27 cellular contexts compared by ENCODE assay signal in genomic region chr7:33730958-33731357, GRCh38.
"Had no signal": no experiment of that assay in that cellular context is flagged by ENCODE, and none has a peak within 500 bp of the region (broad histone marks: within the 10 kb centered on the region; RNA-seq: fewer than 3 reads in every experiment).

No MANE protein-coding gene starts in this region.

- H3K27me3 Mint-ChIP-seq: activated CD4-positive, alpha-beta T cell treated with anti-CD3 and anti-CD28 coated beads for 36 hours; activated CD8-positive, alpha-beta T cell treated with anti-CD3 and anti-CD28 coated beads for 36 hours; activated naive CD4-positive, alpha-beta T cell treated with anti-CD3 and anti-CD28 coated beads, Interleukin-2, amount 10 ng/mL, durations not matched to agents 7 days and 5 days; activated naive CD8-positive, alpha-beta T cell treated with anti-CD3 and anti-CD28 coated beads, Interleukin-2, amount 10 ng/mL, durations not matched to agents 7 days and 5 days; brain had no signal

- H3K4me1 ChIP-seq: Peyer's patch, SJCRH30 had no signal

- H3K4me3 Mint-ChIP-seq: activated CD4-positive, alpha-beta T cell treated with anti-CD3 and anti-CD28 coated beads for 36 hours; activated CD8-positive, alpha-beta T cell treated with anti-CD3 and anti-CD28 coated beads for 36 hours; activated naive CD4-positive, alpha-beta T cell treated with anti-CD3 and anti-CD28 coated beads, Interleukin-2, amount 10 ng/mL, durations not matched to agents 7 days and 5 days; activated naive CD8-positive, alpha-beta T cell treated with anti-CD3 and anti-CD28 coated beads, Interleukin-2, amount 10 ng/mL, durations not matched to agents 7 days and 5 days; activated T-cell treated with anti-CD3 and anti-CD28 coated beads, Interleukin-2, amount 50 U/mL, for 72 hours; brain had no signal

- H3K4me3 ChIP-seq: MG63, Peyer's patch, SJCRH30 had no signal

- H3K4me2 ChIP-seq: KMS-11, SK-N-SH had no signal

- H3K27ac Mint-ChIP-seq: activated CD4-positive, alpha-beta T cell treated with anti-CD3 and anti-CD28 coated beads for 36 hours; activated CD8-positive, alpha-beta T cell treated with anti-CD3 and anti-CD28 coated beads for 36 hours; activated naive CD4-positive, alpha-beta T cell treated with anti-CD3 and anti-CD28 coated beads, Interleukin-2, amount 10 ng/mL, durations not matched to agents 7 days and 5 days; activated naive CD8-positive, alpha-beta T cell treated with anti-CD3 and anti-CD28 coated beads, Interleukin-2, amount 10 ng/mL, durations not matched to agents 7 days and 5 days; activated T-cell treated with anti-CD3 and anti-CD28 coated beads, Interleukin-2, amount 50 U/mL, for 72 hours; activated T-helper 2 cell treated with anti-CD3 and anti-CD28 coated beads, Interferon-gamma antibody, Interleukin-2, Interleukin-4, amounts not matched to agents 10 μg/mL and 5 μg/mL and 100 μg/mL, durations not matched to agents 14 hours and 24 hours and 36 hours; brain had no signal

- H3K36me3 ChIP-seq: MG63, Peyer's patch, SJCRH30, WERI-Rb-1 had no signal

- H3K36me3 Mint-ChIP-seq: activated naive CD4-positive, alpha-beta T cell treated with anti-CD3 and anti-CD28 coated beads, Interleukin-2, amount 10 ng/mL, durations not matched to agents 7 days and 5 days; activated naive CD8-positive, alpha-beta T cell treated with anti-CD3 and anti-CD28 coated beads, Interleukin-2, amount 10 ng/mL, durations not matched to agents 7 days and 5 days; brain had no signal

- H3K9ac ChIP-seq: KMS-11, SK-N-SH had no signal

- H3K27ac ChIP-seq: KMS-11, Peyer's patch, RWPE1, SJCRH30, WERI-Rb-1 had no signal

- H3K27me3 ChIP-seq: MG63, Peyer's patch, SJCRH30 had no signal

- FAIRE-seq: astrocyte had no signal

- DNase-seq: activated CD4-positive, alpha-beta T cell treated with anti-CD3 and anti-CD28 coated beads for 36 hours; activated CD8-positive, alpha-beta memory T cell treated with anti-CD3 and anti-CD28 coated beads, Interleukin-2, amount 50 U/mL, for 4 hours; activated CD8-positive, alpha-beta T cell treated with anti-CD3 and anti-CD28 coated beads for 36 hours; activated gamma-delta T cell treated with Interleukin-2 at 50 U/mL for 16 hours; activated naive CD4-positive, alpha-beta T cell treated with anti-CD3 and anti-CD28 coated beads, Interleukin-2, amount 10 ng/mL, durations not matched to agents 7 days and 5 days; activated naive CD8-positive, alpha-beta T cell treated with anti-CD3 and anti-CD28 coated beads, Interleukin-2, amount 10 ng/mL, durations not matched to agents 7 days and 5 days; activated T-cell treated with anti-CD3 and anti-CD28 coated beads, Interleukin-2, amount 50 U/mL, for 72 hours; amniotic stem cell; MG63; MV-4-11; NCI-H1092 treated with DMSO at 0.1 percent for 48 hours; NCI-H1436; NCI-H187 treated with DMSO at 0.1 percent for 48 hours; NCI-H2081 treated with DMSO at 0.1 percent for 48 hours; NCI-H446; NCI-H524; Peyer's patch; Right ventricle myocardium superior; SJCRH30; SK-N-SH; T-helper 1 cell; WERI-Rb-1 had no signal

- ATAC-seq: activated CD4-positive, alpha-beta T cell treated with anti-CD3 and anti-CD28 coated beads for 36 hours; activated CD8-positive, alpha-beta T cell treated with anti-CD3 and anti-CD28 coated beads for 36 hours; activated T-cell treated with anti-CD3 and anti-CD28 coated beads, Interleukin-2, amount 50 U/mL, for 72 hours had no signal

- H3K4me1 Mint-ChIP-seq: activated CD4-positive, alpha-beta T cell treated with anti-CD3 and anti-CD28 coated beads for 36 hours; activated naive CD4-positive, alpha-beta T cell treated with anti-CD3 and anti-CD28 coated beads, Interleukin-2, amount 10 ng/mL, durations not matched to agents 7 days and 5 days; activated naive CD8-positive, alpha-beta T cell treated with anti-CD3 and anti-CD28 coated beads, Interleukin-2, amount 10 ng/mL, durations not matched to agents 7 days and 5 days had no signal

- H3K9me3 Mint-ChIP-seq: activated CD8-positive, alpha-beta T cell treated with anti-CD3 and anti-CD28 coated beads for 36 hours; activated naive CD4-positive, alpha-beta T cell treated with anti-CD3 and anti-CD28 coated beads, Interleukin-2, amount 10 ng/mL, durations not matched to agents 7 days and 5 days; activated naive CD8-positive, alpha-beta T cell treated with anti-CD3 and anti-CD28 coated beads, Interleukin-2, amount 10 ng/mL, durations not matched to agents 7 days and 5 days; activated T-helper 2 cell treated with anti-CD3 and anti-CD28 coated beads, Interferon-gamma antibody, Interleukin-2, Interleukin-4, amounts not matched to agents 10 μg/mL and 5 μg/mL and 100 μg/mL, durations not matched to agents 14 hours and 24 hours and 36 hours had no signal

- H3K9me3 ChIP-seq: MG63, Peyer's patch, SJCRH30, SK-N-SH had no signal
